ENCODE assay signal across 14 cellular contexts in the genomic region with DNA sequence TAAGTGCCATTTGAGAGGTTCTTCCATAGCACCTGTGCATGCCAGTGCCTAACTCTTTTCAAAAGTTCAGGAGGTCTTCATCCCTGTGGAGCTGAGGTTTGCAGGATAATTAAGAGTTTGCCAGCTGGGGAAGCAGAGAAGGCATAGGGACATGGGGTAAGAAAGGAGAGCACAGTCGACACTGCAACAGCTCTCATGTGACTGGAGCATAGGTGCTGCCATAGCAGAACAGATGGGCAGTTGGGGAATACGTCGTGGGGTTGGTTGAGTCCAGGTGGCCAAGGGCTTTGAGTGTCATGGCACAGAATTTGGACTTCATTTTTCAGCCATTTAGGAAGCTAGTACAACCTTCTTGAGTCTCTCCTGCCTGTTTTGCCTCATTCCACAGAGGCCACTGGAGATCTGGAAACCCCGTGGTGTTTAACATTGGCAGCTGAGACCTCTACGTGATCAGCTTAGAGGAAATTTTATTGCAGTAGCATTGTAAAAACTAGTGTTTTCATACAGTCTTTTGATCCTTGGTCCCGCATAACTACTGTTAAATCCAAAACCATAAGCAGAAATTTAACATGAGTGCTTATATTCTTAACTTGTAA.
"Had no signal": no experiment of that assay in that cellular context is flagged by ENCODE, and none has a peak within 500 bp of the region (broad histone marks: within the 10 kb centered on the region; RNA-seq: fewer than 3 reads in every experiment).

No MANE protein-coding gene starts in this region.

- H3K9ac ChIP-seq: neural progenitor cell had no signal

- H3K4me3 ChIP-seq: hepatocyte, neural progenitor cell, upper lobe of left lung had no signal

- H3K27me3 ChIP-seq: hepatocyte, neural progenitor cell, upper lobe of left lung had no signal

- H3K36me3 ChIP-seq: neural progenitor cell, upper lobe of left lung had no signal

- H3K9me3 ChIP-seq: upper lobe of left lung had no signal

- ATAC-seq: activated CD8-positive, alpha-beta T cell treated with anti-CD3 and anti-CD28 coated beads, Interleukin-2, amount 10 ng/mL, durations not matched to agents 7 days and 5 days; sciatic nerve had no signal

- DNase-seq: activated CD4-positive, alpha-beta T cell treated with anti-CD3 and anti-CD28 coated beads for 48 hours; activated CD8-positive, alpha-beta memory T cell treated with anti-CD3 and anti-CD28 coated beads, Interleukin-2, amount 50 U/mL, for 48 hours; activated CD8-positive, alpha-beta T cell treated with anti-CD3 and anti-CD28 coated beads, Interleukin-2, amount 10 ng/mL, durations not matched to agents 7 days and 5 days; activated naive CD4-positive, alpha-beta T cell; cortex of kidney; effector CD8-positive, alpha-beta T cell; stimulated activated CD4-positive, alpha-beta T cell treated with anti-CD3 and anti-CD28 coated beads, Interleukin-12 subunit alpha, Interleukin-12 subunit beta, amount 100 ng/mL, for 4 hours; stimulated activated naive CD4-positive, alpha-beta T cell; T-helper 1 cell; upper lobe of left lung had no signal

- H2AFZ ChIP-seq: hepatocyte, neural progenitor cell had no signal

- H3K4me2 ChIP-seq: hepatocyte, neural progenitor cell had no signal

- H3K27ac ChIP-seq: hepatocyte, upper lobe of left lung, VCaP had no signal
